Comparison of ENCODE assay signal across 1 cellular context in the genomic region with DNA sequence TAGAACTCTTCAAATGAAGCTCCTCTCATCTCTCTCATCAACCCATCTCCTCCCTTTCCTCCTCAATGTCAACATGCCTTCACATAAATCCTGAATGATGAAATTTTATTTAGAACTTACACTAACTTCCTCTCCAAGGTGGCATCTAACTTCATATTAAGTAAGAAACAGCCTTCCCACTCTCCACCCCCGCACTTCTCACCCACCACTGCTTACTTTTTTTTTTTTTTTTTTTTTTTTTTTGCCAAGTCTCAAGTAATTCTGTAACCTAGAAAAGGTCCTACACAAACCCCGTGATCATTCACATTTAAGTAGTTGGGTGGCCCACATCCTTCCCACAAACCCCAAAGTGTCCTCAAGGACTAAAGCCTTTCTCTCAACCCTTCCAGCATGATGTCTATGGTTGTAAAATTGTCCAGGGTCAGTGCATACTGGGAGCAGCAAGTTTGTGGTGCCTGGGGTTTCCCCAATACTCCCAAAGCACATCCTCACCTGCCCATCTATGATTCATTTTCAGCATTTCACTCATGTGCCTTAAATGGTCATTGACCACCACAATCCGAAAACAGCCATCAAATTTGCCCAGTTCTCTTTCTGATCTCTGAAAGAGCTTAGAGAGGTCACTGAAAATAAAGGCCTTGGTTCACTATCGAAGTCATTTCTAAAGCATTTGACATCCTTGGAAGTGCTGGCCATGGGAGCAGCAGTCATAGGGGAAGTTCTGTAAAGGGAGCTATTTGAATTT.
TF ChIP-seq lines count a peak whose summit lies in the region.

No MANE protein-coding gene starts in this region.

TF ChIP-seq in GM12878, 131 proteins besides CTCF, POLR2A, EP300 and RAD21 (continued from another document and continues in another):
- TF ChIP-seq, protein P1, sequence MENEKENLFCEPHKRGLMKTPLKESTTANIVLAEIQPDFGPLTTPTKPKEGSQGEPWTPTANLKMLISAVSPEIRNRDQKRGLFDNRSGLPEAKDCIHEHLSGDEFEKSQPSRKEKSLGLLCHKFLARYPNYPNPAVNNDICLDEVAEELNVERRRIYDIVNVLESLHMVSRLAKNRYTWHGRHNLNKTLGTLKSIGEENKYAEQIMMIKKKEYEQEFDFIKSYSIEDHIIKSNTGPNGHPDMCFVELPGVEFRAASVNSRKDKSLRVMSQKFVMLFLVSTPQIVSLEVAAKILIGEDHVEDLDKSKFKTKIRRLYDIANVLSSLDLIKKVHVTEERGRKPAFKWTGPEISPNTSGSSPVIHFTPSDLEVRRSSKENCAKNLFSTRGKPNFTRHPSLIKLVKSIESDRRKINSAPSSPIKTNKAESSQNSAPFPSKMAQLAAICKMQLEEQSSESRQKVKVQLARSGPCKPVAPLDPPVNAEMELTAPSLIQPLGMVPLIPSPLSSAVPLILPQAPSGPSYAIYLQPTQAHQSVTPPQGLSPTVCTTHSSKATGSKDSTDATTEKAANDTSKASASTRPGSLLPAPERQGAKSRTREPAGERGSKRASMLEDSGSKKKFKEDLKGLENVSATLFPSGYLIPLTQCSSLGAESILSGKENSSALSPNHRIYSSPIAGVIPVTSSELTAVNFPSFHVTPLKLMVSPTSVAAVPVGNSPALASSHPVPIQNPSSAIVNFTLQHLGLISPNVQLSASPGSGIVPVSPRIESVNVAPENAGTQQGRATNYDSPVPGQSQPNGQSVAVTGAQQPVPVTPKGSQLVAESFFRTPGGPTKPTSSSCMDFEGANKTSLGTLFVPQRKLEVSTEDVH (IDR thresholded peaks at IDR 0.05; ENCODE audit: low read depth, partially characterized antibody): no peak
- TF ChIP-seq FOS (IDR thresholded peaks at IDR 0.05; ENCODE audit: borderline replicate concordance, extremely low read depth, insufficient read length) (no peak), SRF (IDR thresholded peaks at IDR 0.05; ENCODE audit: low read depth in 2 of 2, low read length in 2 of 2) (peak; percentile 76 to 94), ZNF274 (IDR thresholded peaks at IDR 0.05; ENCODE audit: insufficient read depth, insufficient read length) (no peak), NFXL1 (IDR thresholded peaks at IDR 0.05; ENCODE audit: borderline replicate concordance) (no peak), SREBF1 (IDR thresholded peaks at IDR 0.05; ENCODE audit: low read length) (no peak), HCFC1 (IDR thresholded peaks at IDR 0.05; ENCODE audit: low read length) (no peak), BACH1 (IDR thresholded peaks at IDR 0.05; ENCODE audit: borderline replicate concordance) (peak; percentile 50; the same call in 1 of the 2 replicates), RFX5 (IDR thresholded peaks at IDR 0.05; ENCODE audit: low read depth, low read length) (no peak), LARP7 (IDR thresholded peaks at IDR 0.05) (no peak), ZBED1 (IDR thresholded peaks at IDR 0.05; ENCODE audit: borderline replicate concordance) (peak; percentile 95), CBX3 (IDR thresholded peaks at IDR 0.05; ENCODE audit: borderline replicate concordance, low read depth) (no peak), ZNF24 (IDR thresholded peaks at IDR 0.05) (no peak), JUNB (IDR thresholded peaks at IDR 0.05) (peak; percentile 94), IRF4 (IDR thresholded peaks at IDR 0.05; ENCODE audit: low read depth, low read length) (peak; percentile 91), FOXK2 (IDR thresholded peaks at IDR 0.05) (no peak), MEF2A (IDR thresholded peaks at IDR 0.05; ENCODE audit: insufficient read depth, low read depth, low read length) (peak; percentile 75; the same call in 1 of the 2 replicates), PML (IDR thresholded peaks at IDR 0.05; ENCODE audit: low read length) (peak; percentile 76; the same call in 1 of the 2 replicates), RAD51 (IDR thresholded peaks at IDR 0.05) (peak; percentile 31; the same call in 1 of the 2 replicates), STAT1 (conservative IDR thresholded peaks at IDR 0.05) (no peak), SMARCA5 (IDR thresholded peaks at IDR 0.05) (no peak), POU2F2 (IDR thresholded peaks at IDR 0.05; ENCODE audit: borderline replicate concordance, low read depth, low read length) (no peak; the same call in 2 of the 3 replicates), HDAC6 (IDR thresholded peaks at IDR 0.05; ENCODE audit: unreplicated experiment) (no peak)
- TF ChIP-seq, protein P2, sequence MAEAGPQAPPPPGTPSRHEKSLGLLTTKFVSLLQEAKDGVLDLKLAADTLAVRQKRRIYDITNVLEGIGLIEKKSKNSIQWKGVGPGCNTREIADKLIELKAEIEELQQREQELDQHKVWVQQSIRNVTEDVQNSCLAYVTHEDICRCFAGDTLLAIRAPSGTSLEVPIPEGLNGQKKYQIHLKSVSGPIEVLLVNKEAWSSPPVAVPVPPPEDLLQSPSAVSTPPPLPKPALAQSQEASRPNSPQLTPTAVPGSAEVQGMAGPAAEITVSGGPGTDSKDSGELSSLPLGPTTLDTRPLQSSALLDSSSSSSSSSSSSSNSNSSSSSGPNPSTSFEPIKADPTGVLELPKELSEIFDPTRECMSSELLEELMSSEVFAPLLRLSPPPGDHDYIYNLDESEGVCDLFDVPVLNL (IDR thresholded peaks at IDR 0.05; ENCODE audit: low read depth, low read length): no peak
- TF ChIP-seq, protein P3, sequence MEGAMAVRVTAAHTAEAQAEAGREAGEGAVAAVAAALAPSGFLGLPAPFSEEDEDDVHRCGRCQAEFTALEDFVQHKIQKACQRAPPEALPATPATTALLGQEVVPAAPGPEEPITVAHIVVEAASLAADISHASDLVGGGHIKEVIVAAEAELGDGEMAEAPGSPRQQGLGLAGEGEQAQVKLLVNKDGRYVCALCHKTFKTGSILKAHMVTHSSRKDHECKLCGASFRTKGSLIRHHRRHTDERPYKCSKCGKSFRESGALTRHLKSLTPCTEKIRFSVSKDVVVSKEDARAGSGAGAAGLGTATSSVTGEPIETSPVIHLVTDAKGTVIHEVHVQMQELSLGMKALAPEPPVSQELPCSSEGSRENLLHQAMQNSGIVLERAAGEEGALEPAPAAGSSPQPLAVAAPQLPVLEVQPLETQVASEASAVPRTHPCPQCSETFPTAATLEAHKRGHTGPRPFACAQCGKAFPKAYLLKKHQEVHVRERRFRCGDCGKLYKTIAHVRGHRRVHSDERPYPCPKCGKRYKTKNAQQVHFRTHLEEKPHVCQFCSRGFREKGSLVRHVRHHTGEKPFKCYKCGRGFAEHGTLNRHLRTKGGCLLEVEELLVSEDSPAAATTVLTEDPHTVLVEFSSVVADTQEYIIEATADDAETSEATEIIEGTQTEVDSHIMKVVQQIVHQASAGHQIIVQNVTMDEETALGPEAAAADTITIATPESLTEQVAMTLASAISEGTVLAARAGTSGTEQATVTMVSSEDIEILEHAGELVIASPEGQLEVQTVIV (IDR thresholded peaks at IDR 0.05; ENCODE audit: borderline replicate concordance, partially characterized antibody): no peak
- TF ChIP-seq, protein P4, sequence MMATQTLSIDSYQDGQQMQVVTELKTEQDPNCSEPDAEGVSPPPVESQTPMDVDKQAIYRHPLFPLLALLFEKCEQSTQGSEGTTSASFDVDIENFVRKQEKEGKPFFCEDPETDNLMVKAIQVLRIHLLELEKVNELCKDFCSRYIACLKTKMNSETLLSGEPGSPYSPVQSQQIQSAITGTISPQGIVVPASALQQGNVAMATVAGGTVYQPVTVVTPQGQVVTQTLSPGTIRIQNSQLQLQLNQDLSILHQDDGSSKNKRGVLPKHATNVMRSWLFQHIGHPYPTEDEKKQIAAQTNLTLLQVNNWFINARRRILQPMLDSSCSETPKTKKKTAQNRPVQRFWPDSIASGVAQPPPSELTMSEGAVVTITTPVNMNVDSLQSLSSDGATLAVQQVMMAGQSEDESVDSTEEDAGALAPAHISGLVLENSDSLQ (IDR thresholded peaks at IDR 0.05): peak; percentile 36
- TF ChIP-seq, protein P5, sequence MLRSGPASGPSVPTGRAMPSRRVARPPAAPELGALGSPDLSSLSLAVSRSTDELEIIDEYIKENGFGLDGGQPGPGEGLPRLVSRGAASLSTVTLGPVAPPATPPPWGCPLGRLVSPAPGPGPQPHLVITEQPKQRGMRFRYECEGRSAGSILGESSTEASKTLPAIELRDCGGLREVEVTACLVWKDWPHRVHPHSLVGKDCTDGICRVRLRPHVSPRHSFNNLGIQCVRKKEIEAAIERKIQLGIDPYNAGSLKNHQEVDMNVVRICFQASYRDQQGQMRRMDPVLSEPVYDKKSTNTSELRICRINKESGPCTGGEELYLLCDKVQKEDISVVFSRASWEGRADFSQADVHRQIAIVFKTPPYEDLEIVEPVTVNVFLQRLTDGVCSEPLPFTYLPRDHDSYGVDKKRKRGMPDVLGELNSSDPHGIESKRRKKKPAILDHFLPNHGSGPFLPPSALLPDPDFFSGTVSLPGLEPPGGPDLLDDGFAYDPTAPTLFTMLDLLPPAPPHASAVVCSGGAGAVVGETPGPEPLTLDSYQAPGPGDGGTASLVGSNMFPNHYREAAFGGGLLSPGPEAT (IDR thresholded peaks at IDR 0.05; ENCODE audit: low read depth): peak; percentile 86
- TF ChIP-seq, protein P6, sequence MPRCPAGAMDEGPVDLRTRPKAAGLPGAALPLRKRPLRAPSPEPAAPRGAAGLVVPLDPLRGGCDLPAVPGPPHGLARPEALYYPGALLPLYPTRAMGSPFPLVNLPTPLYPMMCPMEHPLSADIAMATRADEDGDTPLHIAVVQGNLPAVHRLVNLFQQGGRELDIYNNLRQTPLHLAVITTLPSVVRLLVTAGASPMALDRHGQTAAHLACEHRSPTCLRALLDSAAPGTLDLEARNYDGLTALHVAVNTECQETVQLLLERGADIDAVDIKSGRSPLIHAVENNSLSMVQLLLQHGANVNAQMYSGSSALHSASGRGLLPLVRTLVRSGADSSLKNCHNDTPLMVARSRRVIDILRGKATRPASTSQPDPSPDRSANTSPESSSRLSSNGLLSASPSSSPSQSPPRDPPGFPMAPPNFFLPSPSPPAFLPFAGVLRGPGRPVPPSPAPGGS (IDR thresholded peaks at IDR 0.05; ENCODE audit: borderline replicate concordance, insufficient read depth, low read depth, low read length, poor library complexity, severe bottlenecking): peak; percentile 91
- TF ChIP-seq, protein P7, sequence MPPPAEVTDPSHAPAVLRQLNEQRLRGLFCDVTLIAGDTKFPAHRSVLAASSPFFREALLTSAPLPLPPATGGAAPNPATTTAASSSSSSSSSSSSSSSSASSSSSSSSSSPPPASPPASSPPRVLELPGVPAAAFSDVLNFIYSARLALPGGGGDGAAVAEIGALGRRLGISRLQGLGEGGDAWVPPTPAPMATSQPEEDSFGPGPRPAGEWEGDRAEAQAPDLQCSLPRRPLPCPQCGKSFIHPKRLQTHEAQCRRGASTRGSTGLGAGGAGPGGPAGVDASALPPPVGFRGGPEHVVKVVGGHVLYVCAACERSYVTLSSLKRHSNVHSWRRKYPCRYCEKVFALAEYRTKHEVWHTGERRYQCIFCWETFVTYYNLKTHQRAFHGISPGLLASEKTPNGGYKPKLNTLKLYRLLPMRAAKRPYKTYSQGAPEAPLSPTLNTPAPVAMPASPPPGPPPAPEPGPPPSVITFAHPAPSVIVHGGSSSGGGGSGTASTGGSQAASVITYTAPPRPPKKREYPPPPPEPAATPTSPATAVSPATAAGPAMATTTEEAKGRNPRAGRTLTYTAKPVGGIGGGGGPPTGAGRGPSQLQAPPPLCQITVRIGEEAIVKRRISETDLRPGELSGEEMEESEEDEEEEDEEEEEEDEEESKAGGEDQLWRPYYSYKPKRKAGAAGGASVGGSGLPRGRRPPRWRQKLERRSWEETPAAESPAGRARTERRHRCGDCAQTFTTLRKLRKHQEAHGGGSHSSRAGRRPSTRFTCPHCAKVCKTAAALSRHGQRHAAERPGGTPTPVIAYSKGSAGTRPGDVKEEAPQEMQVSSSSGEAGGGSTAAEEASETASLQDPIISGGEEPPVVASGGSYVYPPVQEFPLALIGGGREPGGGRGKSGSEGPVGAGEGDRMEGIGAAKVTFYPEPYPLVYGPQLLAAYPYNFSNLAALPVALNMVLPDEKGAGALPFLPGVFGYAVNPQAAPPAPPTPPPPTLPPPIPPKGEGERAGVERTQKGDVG (CRISPR knock-in tag; IDR thresholded peaks at IDR 0.05): no peak
- TF ChIP-seq, protein P8, sequence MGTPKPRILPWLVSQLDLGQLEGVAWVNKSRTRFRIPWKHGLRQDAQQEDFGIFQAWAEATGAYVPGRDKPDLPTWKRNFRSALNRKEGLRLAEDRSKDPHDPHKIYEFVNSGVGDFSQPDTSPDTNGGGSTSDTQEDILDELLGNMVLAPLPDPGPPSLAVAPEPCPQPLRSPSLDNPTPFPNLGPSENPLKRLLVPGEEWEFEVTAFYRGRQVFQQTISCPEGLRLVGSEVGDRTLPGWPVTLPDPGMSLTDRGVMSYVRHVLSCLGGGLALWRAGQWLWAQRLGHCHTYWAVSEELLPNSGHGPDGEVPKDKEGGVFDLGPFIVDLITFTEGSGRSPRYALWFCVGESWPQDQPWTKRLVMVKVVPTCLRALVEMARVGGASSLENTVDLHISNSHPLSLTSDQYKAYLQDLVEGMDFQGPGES (IDR thresholded peaks at IDR 0.05): no peak
- TF ChIP-seq, protein P9, sequence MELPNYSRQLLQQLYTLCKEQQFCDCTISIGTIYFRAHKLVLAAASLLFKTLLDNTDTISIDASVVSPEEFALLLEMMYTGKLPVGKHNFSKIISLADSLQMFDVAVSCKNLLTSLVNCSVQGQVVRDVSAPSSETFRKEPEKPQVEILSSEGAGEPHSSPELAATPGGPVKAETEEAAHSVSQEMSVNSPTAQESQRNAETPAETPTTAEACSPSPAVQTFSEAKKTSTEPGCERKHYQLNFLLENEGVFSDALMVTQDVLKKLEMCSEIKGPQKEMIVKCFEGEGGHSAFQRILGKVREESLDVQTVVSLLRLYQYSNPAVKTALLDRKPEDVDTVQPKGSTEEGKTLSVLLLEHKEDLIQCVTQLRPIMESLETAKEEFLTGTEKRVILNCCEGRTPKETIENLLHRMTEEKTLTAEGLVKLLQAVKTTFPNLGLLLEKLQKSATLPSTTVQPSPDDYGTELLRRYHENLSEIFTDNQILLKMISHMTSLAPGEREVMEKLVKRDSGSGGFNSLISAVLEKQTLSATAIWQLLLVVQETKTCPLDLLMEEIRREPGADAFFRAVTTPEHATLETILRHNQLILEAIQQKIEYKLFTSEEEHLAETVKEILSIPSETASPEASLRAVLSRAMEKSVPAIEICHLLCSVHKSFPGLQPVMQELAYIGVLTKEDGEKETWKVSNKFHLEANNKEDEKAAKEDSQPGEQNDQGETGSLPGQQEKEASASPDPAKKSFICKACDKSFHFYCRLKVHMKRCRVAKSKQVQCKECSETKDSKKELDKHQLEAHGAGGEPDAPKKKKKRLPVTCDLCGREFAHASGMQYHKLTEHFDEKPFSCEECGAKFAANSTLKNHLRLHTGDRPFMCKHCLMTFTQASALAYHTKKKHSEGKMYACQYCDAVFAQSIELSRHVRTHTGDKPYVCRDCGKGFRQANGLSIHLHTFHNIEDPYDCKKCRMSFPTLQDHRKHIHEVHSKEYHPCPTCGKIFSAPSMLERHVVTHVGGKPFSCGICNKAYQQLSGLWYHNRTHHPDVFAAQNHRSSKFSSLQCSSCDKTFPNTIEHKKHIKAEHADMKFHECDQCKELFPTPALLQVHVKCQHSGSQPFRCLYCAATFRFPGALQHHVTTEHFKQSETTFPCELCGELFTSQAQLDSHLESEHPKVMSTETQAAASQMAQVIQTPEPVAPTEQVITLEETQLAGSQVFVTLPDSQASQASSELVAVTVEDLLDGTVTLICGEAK (IDR thresholded peaks at IDR 0.05; ENCODE audit: borderline replicate concordance): no peak
